Comparison of ENCODE assay signal across 9 cellular contexts in genomic region chr11:13316528-13316961, GRCh38. TPM values are rescaled to one million over a fixed set of nuclear protein-coding genes. Genes with fewer than 3 reads are reported as not detected.
A peak's percentile ranks its signal among the peaks of the same experiment; 100 is the strongest.
DNase-seq lines count a peak whose midpoint lies in the region; ATAC-seq, FAIRE-seq and TF ChIP-seq lines count a peak whose summit lies in the region.
"Had no signal": no experiment of that assay in that cellular context is flagged by ENCODE, and none has a peak within 500 bp of the region (broad histone marks: within the 10 kb centered on the region; RNA-seq: fewer than 3 reads in every experiment).

No MANE protein-coding gene starts in this region.

- H3K36me3 Mint-ChIP-seq in activated T-cell treated with anti-CD3 and anti-CD28 coated beads, Interleukin-2, amount 50 U/mL, for 72 hours (ENCODE audit: insufficient read depth in 2 of 2): peaks cover 4 to 7% of the 10 kb centered on the region in 2 donors

- H3K4me1 ChIP-seq in gastroesophageal sphincter: peaks cover 0 to 68% (median 22%) of the 10 kb centered on the region in 3 donors
- H3K4me1 ChIP-seq in uterus: no peaks in the 10 kb centered on the region

- no peaks in the 10 kb centered on the region for H3K9me3 ChIP-seq in gastroesophageal sphincter
- no peaks in the 10 kb centered on the region for H3K9me3 ChIP-seq in uterus

- intact Hi-C loops in uterus (cut with DNase I; ENCODE audit: low total_unique reads): no loop called here

- TF ChIP-seq EP300 in gastroesophageal sphincter (IDR thresholded peaks at IDR 0.05): no peak

- H3K9me3 Mint-ChIP-seq in activated T-cell treated with anti-CD3 and anti-CD28 coated beads, Interleukin-2, amount 50 U/mL, for 72 hours: no peaks in the 10 kb centered on the region

- H3K27me3 ChIP-seq in gastroesophageal sphincter (no peaks in the 10 kb centered on the region), uterus (no peaks in the 10 kb centered on the region)

- TF ChIP-seq POLR2A in gastroesophageal sphincter (IDR thresholded peaks at IDR 0.05): no peak
- no peak for TF ChIP-seq POLR2A in uterus (IDR thresholded peaks at IDR 0.05)

- WGBS in gastroesophageal sphincter (ENCODE audit: low coverage in 1 of 2), 2 donors: 46 to 64% methylated on average over 3 to 4 of the region's 4 CpGs

- H3K27me3 Mint-ChIP-seq in activated T-cell treated with anti-CD3 and anti-CD28 coated beads, Interleukin-2, amount 50 U/mL, for 72 hours (ENCODE audit: low read depth): no peaks in the 10 kb centered on the region

- H3K4me3 Mint-ChIP-seq in activated T-cell treated with anti-CD3 and anti-CD28 coated beads, Interleukin-2, amount 50 U/mL, for 72 hours: no peak overlapping the region

- peak overlapping the region; percentile 8 for H3K27ac Mint-ChIP-seq in activated T-cell treated with anti-CD3 and anti-CD28 coated beads, Interleukin-2, amount 50 U/mL, for 72 hours

- H3K4me1 Mint-ChIP-seq in activated T-cell treated with anti-CD3 and anti-CD28 coated beads, Interleukin-2, amount 50 U/mL, for 72 hours (ENCODE audit: low read depth): peaks cover 74% of the 10 kb centered on the region

- H3K27ac ChIP-seq in gastroesophageal sphincter (peak overlapping the region in 2 of 4 donors; percentile 26 to 30), uterus (peak overlapping the region; percentile 8 to 56)
- H3K27ac ChIP-seq: VCaP had no signal

- ATAC-seq in activated T-cell treated with anti-CD3 and anti-CD28 coated beads, Interleukin-2, amount 50 U/mL, for 72 hours (replicated peaks in 1 of 2): peak in 1 of 2 donors; percentile 74
- ATAC-seq in gastroesophageal sphincter (peak; percentile 77), HG03025 (IDR thresholded peaks at IDR 0.05; ENCODE audit: low FRiP score, unreplicated experiment) (no peak)

- no peak overlapping the region for H3K4me3 ChIP-seq in gastroesophageal sphincter
- no peak overlapping the region for H3K4me3 ChIP-seq in uterus

- no peak for FAIRE-seq in RCC 7860 (lab: Jason Lieb, UNC)

- TF ChIP-seq CTCF in gastroesophageal sphincter (IDR thresholded peaks at IDR 0.05) (no peak), uterus (IDR thresholded peaks at IDR 0.05) (no peak), GM13976 (IDR thresholded peaks at IDR 0.05; ENCODE audit: borderline replicate concordance, control extremely low read depth, extremely low read depth, insufficient read depth, missing control alignments) (no peak)

- no peak for DNase-seq in activated T-cell treated with anti-CD3 and anti-CD28 coated beads, Interleukin-2, amount 50 U/mL, for 72 hours
- DNase-seq in activated T-cell treated with anti-CD3 and anti-CD28 coated beads, Interleukin-2, amount 50 U/mL, for 1 hour: no peak
- peak; percentile 9 for DNase-seq in RCC 7860 (ENCODE audit: low spot score)
- peak; percentile 26 to 36 for DNase-seq in uterus
- no peak for DNase-seq in NCI-H2171 treated with DMSO at 0.1 percent for 48 hours (lab: John Stamatoyannopoulos, UW)
- DNase-seq in GM13976 (ENCODE audit: low spot score): no peak

- in situ Hi-C loops in GM13976 (cut with MboI; ENCODE audit: low sequenced_read_pairs, unreplicated experiment): no loop called here

- H3K36me3 ChIP-seq in gastroesophageal sphincter (no peaks in the 10 kb centered on the region), uterus (no peaks in the 10 kb centered on the region)

RNA-seq across cellular contexts. Expression of gene BMAL1, which starts 39.0 kb away (rescaled TPM):
- total RNA-seq in activated T-cell treated with anti-CD3 and anti-CD28 coated beads, Interleukin-2, amount 50 U/mL, for 72 hours: 10 to 100 TPM; 29.6 to 43.5 TPM
- 10 to 100 TPM; 32.2 to 38.4 (median 36.0) TPM for total RNA-seq in gastroesophageal sphincter
- total RNA-seq in uterus: 100 to 1,000 TPM in 1 of 4 donors, 10 to 100 TPM in 3; 15.8 to 125 (median 24.4) TPM

Comparison
In these comparisons a context has a peak if more than half of its experiments do, and no peak if none do; other contexts are left out.
1. DNase-seq: peak in RCC 7860 (single experiment) and uterus (2 of 2); none in activated T-cell treated with anti-CD3 and anti-CD28 coated beads, Interleukin-2, amount 50 U/mL, for 72 hours (0 of 2), activated T-cell treated with anti-CD3 and anti-CD28 coated beads, Interleukin-2, amount 50 U/mL, for 1 hour (single experiment), NCI-H2171 treated with DMSO at 0.1 percent for 48 hours (single experiment) and GM13976 (single experiment).